Comparison of ENCODE assay signal across 13 cellular contexts in genomic region chr18:74773171-74773624, GRCh38.
A peak's percentile ranks its signal among the peaks of the same experiment; 100 is the strongest.
DNase-seq lines count a peak whose midpoint lies in the region; ATAC-seq, FAIRE-seq and TF ChIP-seq lines count a peak whose summit lies in the region.
"Had no signal": no experiment of that assay in that cellular context is flagged by ENCODE, and none has a peak within 500 bp of the region (broad histone marks: within the 10 kb centered on the region; RNA-seq: fewer than 3 reads in every experiment).

No MANE protein-coding gene starts in this region.

- no peaks in the 10 kb centered on the region for H3K4me1 Mint-ChIP-seq in astrocyte (ENCODE audit: low read depth, unreplicated experiment)
- H3K4me1 Mint-ChIP-seq in Caco-2 (ENCODE audit: low read depth, unreplicated experiment): no peaks in the 10 kb centered on the region

- H3K79me2 ChIP-seq in astrocyte (ENCODE audit: insufficient read depth, low read length): no peaks in the 10 kb centered on the region

- H3K36me3 Mint-ChIP-seq in astrocyte (ENCODE audit: low read depth, unreplicated experiment) (peaks cover 2% of the 10 kb centered on the region), Caco-2 (ENCODE audit: insufficient read depth, unreplicated experiment) (no peaks in the 10 kb centered on the region)

- H3K27ac Mint-ChIP-seq in astrocyte (ENCODE audit: unreplicated experiment): no peak overlapping the region
- no peak overlapping the region for H3K27ac Mint-ChIP-seq in Caco-2 (ENCODE audit: unreplicated experiment)

- no peaks in the 10 kb centered on the region for H3K36me3 ChIP-seq in astrocyte (ENCODE audit: insufficient read depth, low read length)
- no peaks in the 10 kb centered on the region for H3K36me3 ChIP-seq in Caco-2 (ENCODE audit: control insufficient read depth, insufficient read depth, low read length)
- H3K36me3 ChIP-seq: tibial artery had no signal

- FAIRE-seq in astrocyte (lab: Jason Lieb, UNC): peak; percentile 39

- H3K27me3 ChIP-seq in astrocyte (ENCODE audit: insufficient read depth, low read length) (no peaks in the 10 kb centered on the region), Caco-2 (replicated peaks; ENCODE audit: control insufficient read depth, insufficient read depth, low read length) (no peaks in the 10 kb centered on the region)
- H3K27me3 ChIP-seq: tibial artery had no signal

- no peak overlapping the region for H3K4me3 Mint-ChIP-seq in astrocyte (ENCODE audit: unreplicated experiment)
- no peak overlapping the region for H3K4me3 Mint-ChIP-seq in Caco-2 (ENCODE audit: unreplicated experiment)
- H3K4me3 Mint-ChIP-seq: CD4-positive, CD25-positive, alpha-beta regulatory T cell had no signal

- TF ChIP-seq CTCF in astrocyte (IDR thresholded peaks at IDR 0.05; ENCODE audit: insufficient read depth, low read depth, low read length): no peak
- TF ChIP-seq CTCF in Caco-2 (IDR thresholded peaks at IDR 0.05; ENCODE audit: insufficient read depth in 1 of 2, low read depth in 1 of 2, low read length in 1 of 2, severe bottlenecking in 1 of 2, unreplicated experiment in 1 of 2): no peak

- no peak overlapping the region for H3K27ac ChIP-seq in astrocyte (ENCODE audit: low read depth, low read length)
- H3K27ac ChIP-seq: tibial artery had no signal

- H3K9me3 ChIP-seq in astrocyte (ENCODE audit: insufficient read depth, low read depth, low read length) (no peaks in the 10 kb centered on the region), Caco-2 (no peaks in the 10 kb centered on the region)
- H3K9me3 ChIP-seq: tibial artery had no signal

- no peaks in the 10 kb centered on the region for H3K9me3 Mint-ChIP-seq in astrocyte (ENCODE audit: unreplicated experiment)
- H3K9me3 Mint-ChIP-seq in Caco-2 (ENCODE audit: unreplicated experiment): no peaks in the 10 kb centered on the region

- H2AFZ ChIP-seq in astrocyte (ENCODE audit: low read depth, low read length): no peak overlapping the region

- intact Hi-C loops in Caco-2 (cut with micrococcal nuclease; ENCODE audit: unreplicated experiment): no loop called here

- H4K20me1 ChIP-seq in astrocyte (ENCODE audit: insufficient read depth, low read length): no peaks in the 10 kb centered on the region

- H3K4me1 ChIP-seq in astrocyte (ENCODE audit: insufficient read depth, low read length) (peaks cover 7% of the 10 kb centered on the region), Caco-2 (no peaks in the 10 kb centered on the region)
- H3K4me1 ChIP-seq: tibial artery had no signal

- no TSS peak for BruUV-seq in Caco-2 (replicated peaks; lab: Mats Ljungman, UMichigan)

- POLR2A ChIA-PET in Caco-2 (lab: Charles Lee): no interaction called here

- no peaks in the 10 kb centered on the region for H3K27me3 Mint-ChIP-seq in astrocyte (ENCODE audit: low read depth, unreplicated experiment)
- no peaks in the 10 kb centered on the region for H3K27me3 Mint-ChIP-seq in Caco-2 (ENCODE audit: insufficient read depth, unreplicated experiment)
- H3K27me3 Mint-ChIP-seq: CD4-positive, CD25-positive, alpha-beta regulatory T cell had no signal

- H3K4me3 ChIP-seq in astrocyte (ENCODE audit: insufficient read depth, low read depth, low read length) (no peak overlapping the region), Caco-2 (ENCODE audit: low read depth, low read length) (no peak overlapping the region)
- H3K4me3 ChIP-seq: tibial artery had no signal

- no peak overlapping the region for H3K4me2 ChIP-seq in astrocyte (ENCODE audit: low read length)

- H3K9ac ChIP-seq in astrocyte (ENCODE audit: low read length): no peak overlapping the region

- DNase-seq in astrocyte (ENCODE audit: low read depth) (no peak), Caco-2 (no peak), NCI-H2107 (lab: John Stamatoyannopoulos, UW) (no peak)
- DNase-seq: activated CD4-positive, alpha-beta T cell treated with anti-CD3 and anti-CD28 coated beads, Interleukin-2, amount 50 U/mL, for 1 hour; activated naive CD4-positive, alpha-beta T cell treated with Interleukin-2 at 50 U/mL for 16 hours; CD4-positive, CD25-positive, alpha-beta regulatory T cell; NCI-H1417 treated with DMSO at 0.1 percent for 48 hours; tibial artery had no signal

- ATAC-seq in GM18870 (IDR thresholded peaks at IDR 0.05; ENCODE audit: unreplicated experiment): peak; percentile 72
- ATAC-seq in GM21526 (IDR thresholded peaks at IDR 0.05; ENCODE audit: low FRiP score, unreplicated experiment): peak; percentile 86
- ATAC-seq in HG03103 (IDR thresholded peaks at IDR 0.05; ENCODE audit: low read depth, unreplicated experiment): peak; percentile 88
- no peak for ATAC-seq in HG02840 (IDR thresholded peaks at IDR 0.05; ENCODE audit: low FRiP score, unreplicated experiment)
- ATAC-seq in HG02588 (IDR thresholded peaks at IDR 0.05; ENCODE audit: unreplicated experiment): no peak

- CTCF ChIA-PET in Caco-2 (lab: Charles Lee): no interaction called here

Comparison
In these comparisons a context has a peak if more than half of its experiments do, and no peak if none do; other contexts are left out.
1. ATAC-seq: peak in GM18870 (single experiment), GM21526 (single experiment) and HG03103 (single experiment); none in HG02840 (single experiment) and HG02588 (single experiment).